8 cellular contexts compared by ENCODE assay signal in the genomic region with DNA sequence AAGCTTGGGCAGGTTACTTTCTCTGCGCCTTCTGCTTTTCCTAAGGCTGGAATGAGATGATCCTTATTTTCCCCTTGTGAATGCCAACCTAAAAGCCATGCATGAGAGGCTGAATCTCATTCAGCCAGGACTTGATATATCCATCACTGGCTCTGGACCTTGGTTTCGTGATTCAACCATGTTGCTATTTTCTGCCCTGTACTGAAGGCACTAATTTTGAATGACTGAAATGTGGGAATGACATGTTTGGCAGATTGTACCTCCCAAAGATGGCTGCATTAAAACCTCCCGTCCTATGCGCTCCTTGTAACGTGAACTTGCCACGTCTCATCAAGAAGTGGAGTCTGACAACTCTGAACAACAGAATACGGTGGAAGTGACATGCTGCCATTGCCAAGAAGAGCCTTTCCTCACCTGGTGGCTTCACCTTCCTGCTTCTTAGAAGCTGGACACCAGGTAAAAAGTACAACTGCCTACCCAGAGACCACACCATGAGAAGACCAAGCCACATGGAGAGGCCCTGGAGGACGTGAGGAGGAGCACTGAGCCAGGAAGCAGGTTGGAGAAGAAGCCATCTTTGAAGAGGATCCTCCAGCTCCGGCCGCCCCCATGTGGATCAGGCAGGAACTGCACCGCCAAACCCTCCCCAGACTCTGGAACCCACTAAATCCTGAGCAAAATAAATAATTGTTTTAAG.
DNase-seq lines count a peak whose midpoint lies in the region; ATAC-seq and TF ChIP-seq lines count a peak whose summit lies in the region.

No MANE protein-coding gene starts in this region.

- TF ChIP-seq CTCF in C4-2B (conservative IDR thresholded peaks at IDR 0.05) (peak; percentile 92), foreskin keratinocyte (conservative IDR thresholded peaks at IDR 0.05) (peak; percentile 86), uterus (IDR thresholded peaks at IDR 0.05) (peak; percentile 31 to 66 (median 49))

- H4K12ac ChIP-seq in trophoblast cell (ENCODE audit: low read depth, low read length) = no peak overlapping the region

- H3K27ac ChIP-seq in C4-2B (peak overlapping the region; percentile 2), foreskin keratinocyte (no peak overlapping the region), trophoblast cell (ENCODE audit: low read depth, low read length) (no peak overlapping the region), uterus (no peak overlapping the region)

- H3K9me3 ChIP-seq in trophoblast cell (ENCODE audit: insufficient read depth, low read depth, low read length) (no peaks in the 10 kb centered on the region), uterus (no peaks in the 10 kb centered on the region)

- H3K14ac ChIP-seq in trophoblast cell (ENCODE audit: low read length) = no peak overlapping the region

- WGBS in trophoblast cell (ENCODE audit: extremely low coverage, insufficient coverage, insufficient read length) = no CpG with 5 or more reads among the region's 11 CpGs

- H3K36me3 ChIP-seq in trophoblast cell (ENCODE audit: control insufficient read depth in 1 of 2, insufficient read depth in 2 of 2, low read length in 2 of 2) = peaks cover 7 to 19% of the 10 kb centered on the region in 2 experiments
- no peaks in the 10 kb centered on the region for H3K36me3 ChIP-seq in uterus

- no peak overlapping the region for H2BK5ac ChIP-seq in trophoblast cell (ENCODE audit: low read depth, low read length, poor library complexity)

- H3K4me1 ChIP-seq in foreskin keratinocyte = no peaks in the 10 kb centered on the region
- H3K4me1 ChIP-seq in trophoblast cell (ENCODE audit: control insufficient read depth in 1 of 2, insufficient read depth in 2 of 2, low read length in 2 of 2) = no peaks in the 10 kb centered on the region
- H3K4me1 ChIP-seq in uterus = no peaks in the 10 kb centered on the region

- H4K8ac ChIP-seq in trophoblast cell (ENCODE audit: low read depth, low read length) = no peak overlapping the region

- intact Hi-C loops in uterus (cut with DNase I; ENCODE audit: low total_unique reads) = no loop called here

- H3K79me1 ChIP-seq in trophoblast cell (ENCODE audit: low read length) = no peaks in the 10 kb centered on the region

- H3K9ac ChIP-seq in trophoblast cell (ENCODE audit: low read length) = no peak overlapping the region

- H2BK12ac ChIP-seq in trophoblast cell (ENCODE audit: low read length) = no peak overlapping the region

- no peak overlapping the region for H4K91ac ChIP-seq in trophoblast cell (ENCODE audit: low read depth, low read length)

- DNase-seq in RPMI7951 (ENCODE audit: low read depth) (peak; percentile 52), foreskin keratinocyte (peak in 1 of 2 donors; percentile 33), trophoblast cell (peak; percentile 48 to 71), uterus (peak in 1 of 2 donors; percentile 38)
- DNase-seq in activated effector memory CD4-positive, alpha-beta T cell treated with anti-CD3 and anti-CD28 coated beads, Interleukin-2, amount 50 U/mL, for 16 hours = peak; percentile 90

- no peaks in the 10 kb centered on the region for H3K27me3 ChIP-seq in foreskin keratinocyte
- H3K27me3 ChIP-seq in trophoblast cell (ENCODE audit: insufficient read depth, low read length) = no peaks in the 10 kb centered on the region
- H3K27me3 ChIP-seq in uterus = no peaks in the 10 kb centered on the region

- no peak overlapping the region for H2AK5ac ChIP-seq in trophoblast cell (ENCODE audit: low read length)

- H3K18ac ChIP-seq in trophoblast cell (ENCODE audit: low read length) = no peak overlapping the region

- H3K4ac ChIP-seq in trophoblast cell (ENCODE audit: low read depth, low read length) = no peak overlapping the region

- no peak overlapping the region for H3K4me2 ChIP-seq in trophoblast cell (ENCODE audit: low read length)

- peak; percentile 67 for TF ChIP-seq RAD21 in Ishikawa (IDR thresholded peaks at IDR 0.05; ENCODE audit: low read depth)

- no peak overlapping the region for H2AFZ ChIP-seq in trophoblast cell (ENCODE audit: insufficient read depth, low read length, poor library complexity)

- no peaks in the 10 kb centered on the region for H3K79me2 ChIP-seq in trophoblast cell (ENCODE audit: control insufficient read depth, insufficient read depth, low read length, poor library complexity)

- H2BK120ac ChIP-seq in trophoblast cell (ENCODE audit: insufficient read depth, low read length, poor library complexity) = no peak overlapping the region

- H3K4me3 ChIP-seq in trophoblast cell (ENCODE audit: low read depth, low read length) (no peak overlapping the region), uterus (no peak overlapping the region)

- no peak overlapping the region for H3K23ac ChIP-seq in trophoblast cell (ENCODE audit: low read length)

- ATAC-seq in GM19397 (IDR thresholded peaks at IDR 0.05; ENCODE audit: unreplicated experiment) (peak; percentile 65), foreskin keratinocyte (peak; percentile 81)

- no peak for TF ChIP-seq EP300 in Ishikawa (IDR thresholded peaks at IDR 0.05; ENCODE audit: borderline replicate concordance)

- no peak for TF ChIP-seq POLR2A in uterus (IDR thresholded peaks at IDR 0.05)

TF ChIP-seq in Ishikawa, 13 proteins besides CTCF, POLR2A, EP300 and RAD21:
- TF ChIP-seq, protein P1, sequence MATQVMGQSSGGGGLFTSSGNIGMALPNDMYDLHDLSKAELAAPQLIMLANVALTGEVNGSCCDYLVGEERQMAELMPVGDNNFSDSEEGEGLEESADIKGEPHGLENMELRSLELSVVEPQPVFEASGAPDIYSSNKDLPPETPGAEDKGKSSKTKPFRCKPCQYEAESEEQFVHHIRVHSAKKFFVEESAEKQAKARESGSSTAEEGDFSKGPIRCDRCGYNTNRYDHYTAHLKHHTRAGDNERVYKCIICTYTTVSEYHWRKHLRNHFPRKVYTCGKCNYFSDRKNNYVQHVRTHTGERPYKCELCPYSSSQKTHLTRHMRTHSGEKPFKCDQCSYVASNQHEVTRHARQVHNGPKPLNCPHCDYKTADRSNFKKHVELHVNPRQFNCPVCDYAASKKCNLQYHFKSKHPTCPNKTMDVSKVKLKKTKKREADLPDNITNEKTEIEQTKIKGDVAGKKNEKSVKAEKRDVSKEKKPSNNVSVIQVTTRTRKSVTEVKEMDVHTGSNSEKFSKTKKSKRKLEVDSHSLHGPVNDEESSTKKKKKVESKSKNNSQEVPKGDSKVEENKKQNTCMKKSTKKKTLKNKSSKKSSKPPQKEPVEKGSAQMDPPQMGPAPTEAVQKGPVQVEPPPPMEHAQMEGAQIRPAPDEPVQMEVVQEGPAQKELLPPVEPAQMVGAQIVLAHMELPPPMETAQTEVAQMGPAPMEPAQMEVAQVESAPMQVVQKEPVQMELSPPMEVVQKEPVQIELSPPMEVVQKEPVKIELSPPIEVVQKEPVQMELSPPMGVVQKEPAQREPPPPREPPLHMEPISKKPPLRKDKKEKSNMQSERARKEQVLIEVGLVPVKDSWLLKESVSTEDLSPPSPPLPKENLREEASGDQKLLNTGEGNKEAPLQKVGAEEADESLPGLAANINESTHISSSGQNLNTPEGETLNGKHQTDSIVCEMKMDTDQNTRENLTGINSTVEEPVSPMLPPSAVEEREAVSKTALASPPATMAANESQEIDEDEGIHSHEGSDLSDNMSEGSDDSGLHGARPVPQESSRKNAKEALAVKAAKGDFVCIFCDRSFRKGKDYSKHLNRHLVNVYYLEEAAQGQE (IDR thresholded peaks at IDR 0.05; ENCODE audit: low read depth) = no peak
- TF ChIP-seq YY1 (IDR thresholded peaks at IDR 0.05; ENCODE audit: low read depth) (peak; percentile 88), TAF1 (IDR thresholded peaks at IDR 0.05; ENCODE audit: low read depth) (no peak), CREB1 (IDR thresholded peaks at IDR 0.05; ENCODE audit: low read depth) (no peak), FOXM1 (IDR thresholded peaks at IDR 0.05; ENCODE audit: borderline replicate concordance, low read depth) (no peak), EGR1 (IDR thresholded peaks at IDR 0.05) (no peak), ZBTB7A (IDR thresholded peaks at IDR 0.05; ENCODE audit: low read depth) (no peak), NFIC (IDR thresholded peaks at IDR 0.05) (no peak)
- TF ChIP-seq, protein P2, sequence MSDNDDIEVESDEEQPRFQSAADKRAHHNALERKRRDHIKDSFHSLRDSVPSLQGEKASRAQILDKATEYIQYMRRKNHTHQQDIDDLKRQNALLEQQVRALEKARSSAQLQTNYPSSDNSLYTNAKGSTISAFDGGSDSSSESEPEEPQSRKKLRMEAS (IDR thresholded peaks at IDR 0.05) = 0 out of 2 replicates have a peak, but pooled peaks have one; percentile 14
